ENCODE assay signal across 13 cellular contexts in the genomic region with DNA sequence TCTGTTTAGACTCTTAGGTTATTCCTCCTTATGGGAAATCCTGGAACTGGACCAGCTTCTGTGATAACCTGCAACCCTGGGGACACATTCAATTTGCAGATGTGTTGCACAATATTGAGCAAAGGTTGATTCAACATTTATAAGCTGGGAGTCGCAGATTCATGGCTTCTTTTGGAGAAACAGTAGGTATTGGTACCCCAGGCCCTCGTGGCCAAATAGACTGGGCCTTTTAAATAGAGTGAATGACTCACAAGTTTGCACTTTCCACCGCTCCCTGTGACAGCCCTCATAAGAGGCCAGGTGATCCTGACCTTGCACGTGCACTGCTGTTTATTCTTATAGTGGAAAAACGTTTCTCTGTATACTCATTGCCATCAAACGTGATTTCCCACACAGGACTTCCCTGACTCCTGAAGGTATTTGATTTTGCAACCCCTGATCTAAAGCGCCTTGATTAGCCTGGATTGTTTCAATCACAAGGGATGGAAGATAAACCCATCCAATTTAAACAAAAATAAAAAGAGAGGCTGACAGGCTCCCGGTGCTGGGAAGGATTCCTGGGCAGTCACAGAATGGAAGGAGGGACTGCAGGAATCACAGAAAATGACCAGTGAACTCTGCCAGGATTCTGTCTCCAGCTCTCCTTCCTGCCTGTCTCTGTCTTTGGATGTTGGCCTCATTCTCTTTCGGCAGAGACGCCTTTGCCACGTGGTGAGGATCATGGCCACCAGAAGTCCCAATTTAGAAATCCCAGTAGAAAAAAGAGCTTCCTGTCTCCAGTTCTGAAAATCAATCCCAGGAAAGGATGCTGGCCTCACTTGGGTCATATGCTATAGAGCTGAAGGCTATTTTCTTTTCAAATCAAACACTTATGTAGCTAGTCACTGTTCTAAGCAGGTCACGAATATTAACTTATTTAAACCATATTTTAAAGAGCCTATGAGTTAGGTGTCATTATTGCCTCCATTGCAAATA.
DNase-seq lines count a peak whose midpoint lies in the region; ATAC-seq and TF ChIP-seq lines count a peak whose summit lies in the region.
"Had no signal": no experiment of that assay in that cellular context is flagged by ENCODE, and none has a peak within 500 bp of the region (broad histone marks: within the 10 kb centered on the region; RNA-seq: fewer than 3 reads in every experiment).

No MANE protein-coding gene starts in this region.

- H3K4me3 Mint-ChIP-seq in Calu3 (ENCODE audit: low read depth, unreplicated experiment): no peak overlapping the region
- H3K4me3 Mint-ChIP-seq in activated CD4-positive, alpha-beta T cell treated with anti-CD3 and anti-CD28 coated beads, Interleukin-2, amount 10 ng/mL, durations not matched to agents 24 days and 14 days: no peak overlapping the region
- no peak overlapping the region for H3K4me3 Mint-ChIP-seq in mesothelial cell of epicardium

- no TSS peak for BruUV-seq in Calu3 (replicated peaks; lab: Mats Ljungman, UMichigan)

- H3K27me3 ChIP-seq in heart left ventricle: no peaks in the 10 kb centered on the region
- H3K27me3 ChIP-seq in prostate gland (replicated peaks; ENCODE audit: insufficient read depth): no peaks in the 10 kb centered on the region

- H3K36me3 ChIP-seq in heart left ventricle (no peaks in the 10 kb centered on the region), prostate gland (no peaks in the 10 kb centered on the region)

- no peaks in the 10 kb centered on the region for H3K9me3 Mint-ChIP-seq in Calu3 (ENCODE audit: low read depth, unreplicated experiment)
- peaks cover 15% of the 10 kb centered on the region for H3K9me3 Mint-ChIP-seq in activated CD4-positive, alpha-beta T cell treated with anti-CD3 and anti-CD28 coated beads, Interleukin-2, amount 10 ng/mL, durations not matched to agents 24 days and 14 days
- peaks cover 14% of the 10 kb centered on the region for H3K9me3 Mint-ChIP-seq in mesothelial cell of epicardium
- H3K9me3 Mint-ChIP-seq in activated naive CD4-positive, alpha-beta T cell treated with anti-CD3 and anti-CD28 coated beads, Interleukin-2, amount 50 U/mL, for 72 hours: peaks cover 8 to 16% of the 10 kb centered on the region in 2 donors

- TF ChIP-seq POLR2A in heart left ventricle (IDR thresholded peaks at IDR 0.05): no peak
- no peak for TF ChIP-seq POLR2A in prostate gland (IDR thresholded peaks at IDR 0.05)

- CTCF ChIA-PET in Calu3 (lab: Charles Lee): interaction anchor here (0.9 kb wide), 1 partner anchor 9 kb away, joined by 4 read pairs; no protein-coding TSS in a partner anchor

- TF ChIP-seq CTCF in Calu3 (IDR thresholded peaks at IDR 0.05; ENCODE audit: unreplicated experiment) (no peak), heart left ventricle (IDR thresholded peaks at IDR 0.05) (no peak), prostate gland (IDR thresholded peaks at IDR 0.05) (no peak), mesothelial cell of epicardium (IDR thresholded peaks at IDR 0.05; ENCODE audit: unreplicated experiment) (no peak)

- H3K27me3 Mint-ChIP-seq in Calu3 (ENCODE audit: unreplicated experiment) (no peaks in the 10 kb centered on the region), mesothelial cell of epicardium (ENCODE audit: low read depth) (no peaks in the 10 kb centered on the region)
- no peaks in the 10 kb centered on the region for H3K27me3 Mint-ChIP-seq in activated CD4-positive, alpha-beta T cell treated with anti-CD3 and anti-CD28 coated beads, Interleukin-2, amount 10 ng/mL, durations not matched to agents 24 days and 14 days

- H3K4me3 ChIP-seq in heart left ventricle (no peak overlapping the region), prostate gland (no peak overlapping the region)
- H3K4me3 ChIP-seq: lung, smooth muscle cell had no signal

- ATAC-seq in heart left ventricle (peak; percentile 62 to 81 (median 72)), GM21825 (IDR thresholded peaks at IDR 0.05; ENCODE audit: unreplicated experiment) (no peak)
- ATAC-seq in activated naive CD4-positive, alpha-beta T cell treated with anti-CD3 and anti-CD28 coated beads, Interleukin-2, amount 50 U/mL, for 72 hours: no peak

- 34 to 43% (median 36%) methylated on average over 12 of the region's 12 CpGs for WGBS in heart left ventricle, 4 donors
- 38% methylated on average over 12 of the region's 12 CpGs for WGBS in prostate gland

- H3K27ac Mint-ChIP-seq in Calu3 (ENCODE audit: unreplicated experiment) (peak overlapping the region; percentile 78), mesothelial cell of epicardium (no peak overlapping the region)
- no peak overlapping the region for H3K27ac Mint-ChIP-seq in activated CD4-positive, alpha-beta T cell treated with anti-CD3 and anti-CD28 coated beads, Interleukin-2, amount 10 ng/mL, durations not matched to agents 24 days and 14 days
- no peak overlapping the region for H3K27ac Mint-ChIP-seq in activated naive CD4-positive, alpha-beta T cell treated with anti-CD3 and anti-CD28 coated beads, Interleukin-2, amount 50 U/mL, for 72 hours

- H3K4me1 ChIP-seq in heart left ventricle: peaks cover 0 to 30% (median 17%) of the 10 kb centered on the region in 12 donors
- H3K4me1 ChIP-seq in prostate gland (replicated peaks): no peaks in the 10 kb centered on the region

- H3K4me1 Mint-ChIP-seq in Calu3 (ENCODE audit: low read depth, unreplicated experiment) (peaks cover 54% of the 10 kb centered on the region), mesothelial cell of epicardium (peaks cover 12% of the 10 kb centered on the region)
- peaks cover 38% of the 10 kb centered on the region for H3K4me1 Mint-ChIP-seq in activated CD4-positive, alpha-beta T cell treated with anti-CD3 and anti-CD28 coated beads, Interleukin-2, amount 10 ng/mL, durations not matched to agents 24 days and 14 days

- peak overlapping the region in 11 of 12 donors; percentile 2 to 73 (median 49) for H3K27ac ChIP-seq in heart left ventricle
- no peak overlapping the region for H3K27ac ChIP-seq in prostate gland

- H3K9me3 ChIP-seq in heart left ventricle (peaks cover 0 to 10% (median 6%) of the 10 kb centered on the region in 12 donors), prostate gland (no peaks in the 10 kb centered on the region)

- peaks cover 10% of the 10 kb centered on the region for H3K36me3 Mint-ChIP-seq in Calu3 (ENCODE audit: insufficient read depth, unreplicated experiment)
- H3K36me3 Mint-ChIP-seq in activated CD4-positive, alpha-beta T cell treated with anti-CD3 and anti-CD28 coated beads, Interleukin-2, amount 10 ng/mL, durations not matched to agents 24 days and 14 days (ENCODE audit: low read depth): peaks cover 50% of the 10 kb centered on the region
- H3K36me3 Mint-ChIP-seq in mesothelial cell of epicardium: no peaks in the 10 kb centered on the region
- H3K36me3 Mint-ChIP-seq in activated naive CD4-positive, alpha-beta T cell treated with anti-CD3 and anti-CD28 coated beads, Interleukin-2, amount 50 U/mL, for 72 hours: peaks cover 41 to 61% of the 10 kb centered on the region in 2 donors

- intact Hi-C loops in Calu3 (cut with micrococcal nuclease; ENCODE audit: unreplicated experiment) (loop anchor here (10.0 kb wide), 1 partner anchor 86 kb away; no protein-coding TSS in a partner anchor), heart left ventricle (cut with DNase I) (no loop called here), prostate gland (cut with DNase I) (no loop called here)
- intact Hi-C loops in activated CD4-positive, alpha-beta T cell treated with anti-CD3 and anti-CD28 coated beads, Interleukin-2, amount 10 ng/mL, durations not matched to agents 24 days and 14 days (cut with micrococcal nuclease): no loop called here

- peak; percentile 65 for DNase-seq in Calu3
- peak; percentile 16 for DNase-seq in amniotic stem cell (lab: John Stamatoyannopoulos, UW)
- peak in 3 of 5 donors; percentile 42 to 66 (median 47) for DNase-seq in heart left ventricle
- peak; percentile 24 for DNase-seq in prostate gland (ENCODE audit: low spot score)
- DNase-seq in activated CD4-positive, alpha-beta T cell treated with anti-CD3 and anti-CD28 coated beads, Interleukin-2, amount 10 ng/mL, durations not matched to agents 24 days and 14 days: no peak
- DNase-seq in mesothelial cell of epicardium (ENCODE audit: low spot score in 2 of 2, unreplicated experiment in 2 of 2): no peak
- DNase-seq in activated naive CD4-positive, alpha-beta T cell treated with anti-CD3 and anti-CD28 coated beads, Interleukin-2, amount 50 U/mL, for 72 hours (ENCODE audit: low spot score in 2 of 2): no peak
- DNase-seq: activated CD4-positive, alpha-beta T cell treated with anti-CD3 and anti-CD28 coated beads for 4 hours; activated naive CD4-positive, alpha-beta T cell treated with anti-CD3 and anti-CD28 coated beads, Interleukin-2, amount 50 U/mL, for 16 hours; NCI-H146 had no signal

Comparison
In these comparisons a context has a peak if more than half of its experiments do, and no peak if none do; other contexts are left out.
1. DNase-seq: peak in Calu3 (single experiment), amniotic stem cell (single experiment), heart left ventricle (3 of 5) and prostate gland (single experiment); none in activated CD4-positive, alpha-beta T cell treated with anti-CD3 and anti-CD28 coated beads, Interleukin-2, amount 10 ng/mL, durations not matched to agents 24 days and 14 days (single experiment), mesothelial cell of epicardium (0 of 2) and activated naive CD4-positive, alpha-beta T cell treated with anti-CD3 and anti-CD28 coated beads, Interleukin-2, amount 50 U/mL, for 72 hours (0 of 2).
2. ATAC-seq: peak in heart left ventricle (4 of 4); none in GM21825 (single experiment) and activated naive CD4-positive, alpha-beta T cell treated with anti-CD3 and anti-CD28 coated beads, Interleukin-2, amount 50 U/mL, for 72 hours (0 of 2).
3. H3K27ac ChIP-seq: peak in heart left ventricle (11 of 12); none in prostate gland (0 of 2).